Comparison of ENCODE assay signal across 10 cellular contexts in genomic region chr11:93623179-93623578, GRCh38. TPM values are rescaled to one million over a fixed set of nuclear protein-coding genes. Genes with fewer than 3 reads are reported as not detected.
DNase-seq lines count a peak whose midpoint lies in the region; ATAC-seq, FAIRE-seq and TF ChIP-seq lines count a peak whose summit lies in the region.
"Had no signal": no experiment of that assay in that cellular context is flagged by ENCODE, and none has a peak within 500 bp of the region (broad histone marks: within the 10 kb centered on the region; RNA-seq: fewer than 3 reads in every experiment).

No MANE protein-coding gene starts in this region.

- peak overlapping the region in 3 of 5 experiments; percentile 24 to 84 (median 71) for H3K27ac Mint-ChIP-seq in brain

- H3K27ac ChIP-seq in kidney (ENCODE audit: low read depth in 2 of 2, low read length in 2 of 2) = no peak overlapping the region
- no peak overlapping the region for H3K27ac ChIP-seq in osteoblast (ENCODE audit: low read depth, low read length)

- POLR2A ChIA-PET in GM10248 (lab: Yijun Ruan, JAX) = no interaction called here

- intact Hi-C loops in kidney (cut with DNase I) = no loop called here

- peaks cover 33% of the 10 kb centered on the region for H3K4me1 Mint-ChIP-seq in brain

- H3K9me3 ChIP-seq in kidney (ENCODE audit: control insufficient read depth in 1 of 2, low read length in 2 of 2) = no peaks in the 10 kb centered on the region
- H3K9me3 ChIP-seq in osteoblast (ENCODE audit: low read depth, low read length) = no peaks in the 10 kb centered on the region

- H3K4me3 ChIP-seq in kidney (ENCODE audit: low read length in 2 of 2) = no peak overlapping the region
- H3K4me3 ChIP-seq in osteoblast (ENCODE audit: insufficient read depth, low read length) = no peak overlapping the region

- no peak for TF ChIP-seq CTCF in GM10248 (IDR thresholded peaks at IDR 0.05; ENCODE audit: control extremely low read depth, extremely low read depth, low read depth, missing control alignments)
- TF ChIP-seq CTCF in brain (conservative IDR thresholded peaks at IDR 0.05) = no peak
- no peak for TF ChIP-seq CTCF in kidney (IDR thresholded peaks at IDR 0.05; ENCODE audit: borderline replicate concordance, extremely low read depth, insufficient read depth)
- TF ChIP-seq CTCF in osteoblast (IDR thresholded peaks at IDR 0.05; ENCODE audit: extremely low read depth, low read depth, low read length) = no peak

- CTCF ChIA-PET in GM10248 (lab: Yijun Ruan, JAX) = interaction anchor here (1.6 kb wide), 1 partner anchor 8 kb away, joined by 5 read pairs; no protein-coding TSS in a partner anchor

- no peaks in the 10 kb centered on the region for H3K27me3 Mint-ChIP-seq in brain

- no peak for FAIRE-seq in kidney (lab: Jason Lieb, UNC)

- peaks cover 0 to 2% (median 0%) of the 10 kb centered on the region in 5 experiments for H3K9me3 Mint-ChIP-seq in brain

- no peaks in the 10 kb centered on the region for H3K27me3 ChIP-seq in osteoblast (ENCODE audit: insufficient read depth, low read length)

- ATAC-seq in GM21381 (IDR thresholded peaks at IDR 0.05; ENCODE audit: unreplicated experiment) (peak; percentile 93), HG03354 (IDR thresholded peaks at IDR 0.05; ENCODE audit: poor library complexity, severe bottlenecking, unreplicated experiment) (peak; percentile 80)
- ATAC-seq: right cardiac atrium had no signal

- H2AFZ ChIP-seq in osteoblast (ENCODE audit: low read length) = no peak overlapping the region

- H3K4me1 ChIP-seq in kidney (ENCODE audit: control insufficient read depth in 1 of 2, insufficient read depth in 1 of 2, low read depth in 1 of 2, low read length in 2 of 2) (no peaks in the 10 kb centered on the region), osteoblast (ENCODE audit: insufficient read depth, low read length) (no peaks in the 10 kb centered on the region)

- H3K79me2 ChIP-seq in osteoblast (ENCODE audit: insufficient read depth, low read length) = no peaks in the 10 kb centered on the region

- no peaks in the 10 kb centered on the region for H3K36me3 ChIP-seq in kidney (ENCODE audit: control insufficient read depth in 1 of 2, insufficient read depth in 2 of 2, low read length in 2 of 2)
- no peaks in the 10 kb centered on the region for H3K36me3 ChIP-seq in osteoblast (ENCODE audit: insufficient read depth, low read length)

- H4K20me1 ChIP-seq in osteoblast (ENCODE audit: insufficient read depth, low read length) = no peaks in the 10 kb centered on the region

- H3K9ac ChIP-seq in kidney (ENCODE audit: low read length in 2 of 2) = no peak overlapping the region

- H3K4me3 Mint-ChIP-seq in brain = no peak overlapping the region

- no peak overlapping the region for H3K4me2 ChIP-seq in osteoblast (ENCODE audit: insufficient read depth, low read length)

- no peaks in the 10 kb centered on the region for H3K36me3 Mint-ChIP-seq in brain

- DNase-seq in GM10248 (ENCODE audit: extremely low spot score) (peak; percentile 26), activated gamma-delta T cell (lab: John Stamatoyannopoulos, UW) (no peak), occipital lobe (lab: John Stamatoyannopoulos, UW) (no peak), kidney (no peak), osteoblast (ENCODE audit: insufficient read length, low spot score, missing footprints) (no peak)
- DNase-seq: activated CD4-positive, alpha-beta T cell treated with anti-CD3 and anti-CD28 coated beads, Interleukin-2, amount 50 U/mL, for 48 hours; right cardiac atrium had no signal

RNA-seq across cellular contexts. Expression of gene CEP295, which starts 38.3 kb away (rescaled TPM):
- polyA plus RNA-seq in brain (ENCODE audit: insufficient read depth, low read depth, low replicate concordance) (1.6 TPM), kidney (ENCODE audit: insufficient read depth, low read depth, low replicate concordance) (3.8 TPM)
- total RNA-seq in occipital lobe (42.4 TPM), kidney (11.0 TPM), osteoblast (19.9 and 21.8 TPM in 2 replicates)
